1 cellular context compared by ENCODE assay signal in genomic region chr17:1724351-1724868, GRCh38.
A peak's percentile ranks its signal among the peaks of the same experiment; 100 is the strongest.
TF ChIP-seq lines count a peak whose summit lies in the region.

WDR81 (plus strand) TSS chr17:1724704; CDS start chr17:1724960, 256 bp downstream.

TF ChIP-seq in GM12878, 131 proteins besides CTCF, POLR2A, EP300 and RAD21 (continued from another document):
- TF ChIP-seq, protein P1, sequence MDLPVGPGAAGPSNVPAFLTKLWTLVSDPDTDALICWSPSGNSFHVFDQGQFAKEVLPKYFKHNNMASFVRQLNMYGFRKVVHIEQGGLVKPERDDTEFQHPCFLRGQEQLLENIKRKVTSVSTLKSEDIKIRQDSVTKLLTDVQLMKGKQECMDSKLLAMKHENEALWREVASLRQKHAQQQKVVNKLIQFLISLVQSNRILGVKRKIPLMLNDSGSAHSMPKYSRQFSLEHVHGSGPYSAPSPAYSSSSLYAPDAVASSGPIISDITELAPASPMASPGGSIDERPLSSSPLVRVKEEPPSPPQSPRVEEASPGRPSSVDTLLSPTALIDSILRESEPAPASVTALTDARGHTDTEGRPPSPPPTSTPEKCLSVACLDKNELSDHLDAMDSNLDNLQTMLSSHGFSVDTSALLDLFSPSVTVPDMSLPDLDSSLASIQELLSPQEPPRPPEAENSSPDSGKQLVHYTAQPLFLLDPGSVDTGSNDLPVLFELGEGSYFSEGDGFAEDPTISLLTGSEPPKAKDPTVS (IDR thresholded peaks at IDR 0.05; ENCODE audit: low read depth, low read length), result no peak
- 0 out of 4 replicates have a peak, but pooled peaks of 1 of the 2 experiments have one; percentile 8 for TF ChIP-seq SRF (IDR thresholded peaks at IDR 0.05; ENCODE audit: low read depth in 2 of 2, low read length in 2 of 2)
- TF ChIP-seq, protein P2, sequence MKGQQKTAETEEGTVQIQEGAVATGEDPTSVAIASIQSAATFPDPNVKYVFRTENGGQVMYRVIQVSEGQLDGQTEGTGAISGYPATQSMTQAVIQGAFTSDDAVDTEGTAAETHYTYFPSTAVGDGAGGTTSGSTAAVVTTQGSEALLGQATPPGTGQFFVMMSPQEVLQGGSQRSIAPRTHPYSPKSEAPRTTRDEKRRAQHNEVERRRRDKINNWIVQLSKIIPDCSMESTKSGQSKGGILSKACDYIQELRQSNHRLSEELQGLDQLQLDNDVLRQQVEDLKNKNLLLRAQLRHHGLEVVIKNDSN (IDR thresholded peaks at IDR 0.05; ENCODE audit: borderline replicate concordance, extremely low read length, insufficient read depth, low read depth, low read length), result peak; percentile 98
- TF ChIP-seq TCF12 (IDR thresholded peaks at IDR 0.05; ENCODE audit: low read depth, low read length), result peak; percentile 61; the same call in 1 of the 2 replicates
- TF ChIP-seq, protein P3, sequence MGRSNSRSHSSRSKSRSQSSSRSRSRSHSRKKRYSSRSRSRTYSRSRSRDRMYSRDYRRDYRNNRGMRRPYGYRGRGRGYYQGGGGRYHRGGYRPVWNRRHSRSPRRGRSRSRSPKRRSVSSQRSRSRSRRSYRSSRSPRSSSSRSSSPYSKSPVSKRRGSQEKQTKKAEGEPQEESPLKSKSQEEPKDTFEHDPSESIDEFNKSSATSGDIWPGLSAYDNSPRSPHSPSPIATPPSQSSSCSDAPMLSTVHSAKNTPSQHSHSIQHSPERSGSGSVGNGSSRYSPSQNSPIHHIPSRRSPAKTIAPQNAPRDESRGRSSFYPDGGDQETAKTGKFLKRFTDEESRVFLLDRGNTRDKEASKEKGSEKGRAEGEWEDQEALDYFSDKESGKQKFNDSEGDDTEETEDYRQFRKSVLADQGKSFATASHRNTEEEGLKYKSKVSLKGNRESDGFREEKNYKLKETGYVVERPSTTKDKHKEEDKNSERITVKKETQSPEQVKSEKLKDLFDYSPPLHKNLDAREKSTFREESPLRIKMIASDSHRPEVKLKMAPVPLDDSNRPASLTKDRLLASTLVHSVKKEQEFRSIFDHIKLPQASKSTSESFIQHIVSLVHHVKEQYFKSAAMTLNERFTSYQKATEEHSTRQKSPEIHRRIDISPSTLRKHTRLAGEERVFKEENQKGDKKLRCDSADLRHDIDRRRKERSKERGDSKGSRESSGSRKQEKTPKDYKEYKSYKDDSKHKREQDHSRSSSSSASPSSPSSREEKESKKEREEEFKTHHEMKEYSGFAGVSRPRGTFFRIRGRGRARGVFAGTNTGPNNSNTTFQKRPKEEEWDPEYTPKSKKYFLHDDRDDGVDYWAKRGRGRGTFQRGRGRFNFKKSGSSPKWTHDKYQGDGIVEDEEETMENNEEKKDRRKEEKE (IDR thresholded peaks at IDR 0.05), result no peak; the same call in 1 of the 2 replicates
- no peak for TF ChIP-seq MLLT1 (IDR thresholded peaks at IDR 0.05)
- no peak for TF ChIP-seq SUZ12 (IDR thresholded peaks at IDR 0.05; ENCODE audit: unreplicated experiment)
- no peak for TF ChIP-seq PAX5 (IDR thresholded peaks at IDR 0.05; ENCODE audit: borderline replicate concordance, low read depth, low read length)
- no peak for TF ChIP-seq SMAD1 (IDR thresholded peaks at IDR 0.05; ENCODE audit: low read depth, partially characterized antibody)
- no peak for TF ChIP-seq SPI1 (IDR thresholded peaks at IDR 0.05; ENCODE audit: borderline replicate concordance, insufficient read depth, low read depth, low read length)
- TF ChIP-seq, protein P4, sequence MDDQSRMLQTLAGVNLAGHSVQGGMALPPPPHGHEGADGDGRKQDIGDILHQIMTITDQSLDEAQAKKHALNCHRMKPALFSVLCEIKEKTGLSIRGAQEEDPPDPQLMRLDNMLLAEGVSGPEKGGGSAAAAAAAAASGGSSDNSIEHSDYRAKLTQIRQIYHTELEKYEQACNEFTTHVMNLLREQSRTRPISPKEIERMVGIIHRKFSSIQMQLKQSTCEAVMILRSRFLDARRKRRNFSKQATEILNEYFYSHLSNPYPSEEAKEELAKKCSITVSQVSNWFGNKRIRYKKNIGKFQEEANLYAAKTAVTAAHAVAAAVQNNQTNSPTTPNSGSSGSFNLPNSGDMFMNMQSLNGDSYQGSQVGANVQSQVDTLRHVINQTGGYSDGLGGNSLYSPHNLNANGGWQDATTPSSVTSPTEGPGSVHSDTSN (IDR thresholded peaks at IDR 0.05; ENCODE audit: insufficient replicate concordance, low read depth, low read length), result peak; percentile 24
- TF ChIP-seq ASH2L (IDR thresholded peaks at IDR 0.05; ENCODE audit: borderline replicate concordance, low read depth), result no peak
- peak; percentile 76; the same call in 1 of the 2 replicates for TF ChIP-seq ZBTB4 (CRISPR knock-in tag; IDR thresholded peaks at IDR 0.05)
- no peak for TF ChIP-seq IRF4 (IDR thresholded peaks at IDR 0.05; ENCODE audit: low read depth, low read length)
- 0 out of 3 replicates have a peak, but pooled peaks of 1 of the 2 experiments have one; percentile 26 for TF ChIP-seq EGR1 (IDR thresholded peaks at IDR 0.05; ENCODE audit: borderline replicate concordance in 1 of 2, low read depth in 2 of 2, low read length in 2 of 2)
- TF ChIP-seq YY1 (IDR thresholded peaks at IDR 0.05; ENCODE audit: low read depth, low read length), result peak; percentile 66; the same call in 1 of the 2 replicates
- no peak; the same call in 1 of the 2 replicates for TF ChIP-seq NFXL1 (IDR thresholded peaks at IDR 0.05; ENCODE audit: borderline replicate concordance)
- 0 out of 2 replicates have a peak, but pooled peaks have one; percentile 15 for TF ChIP-seq TAF1 (IDR thresholded peaks at IDR 0.05; ENCODE audit: borderline replicate concordance, low read depth, low read length)
- TF ChIP-seq, protein P5, sequence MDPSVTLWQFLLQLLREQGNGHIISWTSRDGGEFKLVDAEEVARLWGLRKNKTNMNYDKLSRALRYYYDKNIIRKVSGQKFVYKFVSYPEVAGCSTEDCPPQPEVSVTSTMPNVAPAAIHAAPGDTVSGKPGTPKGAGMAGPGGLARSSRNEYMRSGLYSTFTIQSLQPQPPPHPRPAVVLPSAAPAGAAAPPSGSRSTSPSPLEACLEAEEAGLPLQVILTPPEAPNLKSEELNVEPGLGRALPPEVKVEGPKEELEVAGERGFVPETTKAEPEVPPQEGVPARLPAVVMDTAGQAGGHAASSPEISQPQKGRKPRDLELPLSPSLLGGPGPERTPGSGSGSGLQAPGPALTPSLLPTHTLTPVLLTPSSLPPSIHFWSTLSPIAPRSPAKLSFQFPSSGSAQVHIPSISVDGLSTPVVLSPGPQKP (IDR thresholded peaks at IDR 0.05; ENCODE audit: low read depth, low read length), result 0 out of 2 replicates have a peak, but pooled peaks have one; percentile 29
- TF ChIP-seq ZZZ3 (IDR thresholded peaks at IDR 0.05; ENCODE audit: control insufficient read depth, insufficient read length, low read depth), result no peak
- TF ChIP-seq RELA (IDR thresholded peaks at IDR 0.05; ENCODE audit: borderline replicate concordance, partially characterized antibody), result peak; percentile 26
- peak; percentile 73 for TF ChIP-seq FOS (IDR thresholded peaks at IDR 0.05; ENCODE audit: borderline replicate concordance, extremely low read depth, insufficient read length)
- TF ChIP-seq SMARCA5 (IDR thresholded peaks at IDR 0.05), result 0 out of 2 replicates have a peak, but pooled peaks have one; percentile 67
- TF ChIP-seq EZH2 (IDR thresholded peaks at IDR 0.05; ENCODE audit: borderline replicate concordance, control insufficient read depth, low read depth, low read length), result no peak
- TF ChIP-seq DPF2 (IDR thresholded peaks at IDR 0.05), result peak; percentile 72
